ENCODE assay signal across 8 cellular contexts in genomic region chr12:53750812-53751335, GRCh38. TPM values are rescaled to one million over a fixed set of nuclear protein-coding genes. Genes with fewer than 3 reads are reported as not detected.
DNase-seq lines count a peak whose midpoint lies in the region; ATAC-seq and FAIRE-seq lines count a peak whose summit lies in the region.

No MANE protein-coding gene starts in this region.

- no peak overlapping the region for H3K27ac Mint-ChIP-seq in activated T-helper 17 cell treated with anti-CD3 and anti-CD28 coated beads, Interleukin-2, amount 50 U/mL, for 72 hours
- H3K27ac Mint-ChIP-seq in stimulated activated naive B cell treated with anti-CD40 and anti-IgM and Interleukin-4, amounts not matched to agents 10 μg/mL and 1 μg/mL and 100 μg/mL, for 72 hours, result no peak overlapping the region

- H3K4me1 ChIP-seq in iPS-15b (ENCODE audit: control insufficient read depth, insufficient read depth, low read length), result peaks cover 2% of the 10 kb centered on the region

- H3K36me3 Mint-ChIP-seq in activated T-helper 17 cell treated with anti-CD3 and anti-CD28 coated beads, Interleukin-2, amount 50 U/mL, for 72 hours (ENCODE audit: low read depth), result no peaks in the 10 kb centered on the region
- H3K36me3 Mint-ChIP-seq in stimulated activated naive B cell treated with anti-CD40 and anti-IgM and Interleukin-4, amounts not matched to agents 10 μg/mL and 1 μg/mL and 100 μg/mL, for 72 hours, result no peaks in the 10 kb centered on the region

- H3K36me3 ChIP-seq in iPS-15b (ENCODE audit: control insufficient read depth, insufficient read depth, low read length), result no peaks in the 10 kb centered on the region

- H3K4me3 ChIP-seq in iPS-15b (ENCODE audit: low read depth, low read length), result peak overlapping the region; percentile 51

- peak; percentile 70 for FAIRE-seq in GM18507 (lab: Jason Lieb, UNC)

- peaks cover under 1% of the 10 kb centered on the region for H3K27me3 Mint-ChIP-seq in activated T-helper 17 cell treated with anti-CD3 and anti-CD28 coated beads, Interleukin-2, amount 50 U/mL, for 72 hours
- H3K27me3 Mint-ChIP-seq in stimulated activated naive B cell treated with anti-CD40 and anti-IgM and Interleukin-4, amounts not matched to agents 10 μg/mL and 1 μg/mL and 100 μg/mL, for 72 hours, result peaks cover 6% of the 10 kb centered on the region in 2 donors

- H3K27me3 ChIP-seq in iPS-15b (ENCODE audit: control insufficient read depth, insufficient read depth, low read length), result peaks cover 99% of the 10 kb centered on the region

- H3K4me1 Mint-ChIP-seq in activated T-helper 17 cell treated with anti-CD3 and anti-CD28 coated beads, Interleukin-2, amount 50 U/mL, for 72 hours, result peaks cover 11% of the 10 kb centered on the region
- H3K4me1 Mint-ChIP-seq in stimulated activated naive B cell treated with anti-CD40 and anti-IgM and Interleukin-4, amounts not matched to agents 10 μg/mL and 1 μg/mL and 100 μg/mL, for 72 hours, result peaks cover 0 to 18% of the 10 kb centered on the region in 2 donors

- ATAC-seq in HG03354 (IDR thresholded peaks at IDR 0.05; ENCODE audit: poor library complexity, severe bottlenecking, unreplicated experiment) (peak; percentile 33), GM19395 (IDR thresholded peaks at IDR 0.05; ENCODE audit: unreplicated experiment) (no peak)
- ATAC-seq in activated T-helper 17 cell treated with anti-CD3 and anti-CD28 coated beads, Interleukin-2, amount 50 U/mL, for 72 hours (replicated peaks), result peak; percentile 26
- peak; percentile 67 to 72 for ATAC-seq in stimulated activated naive B cell treated with anti-CD40 and anti-IgM and Interleukin-4, amounts not matched to agents 10 μg/mL and 1 μg/mL and 100 μg/mL, for 72 hours (replicated peaks)

- H3K9ac ChIP-seq in iPS-15b (ENCODE audit: low read depth, low read length), result no peak overlapping the region

- H3K9me3 ChIP-seq in iPS-15b (ENCODE audit: control insufficient read depth, insufficient read depth, low read length), result no peaks in the 10 kb centered on the region

- no peak overlapping the region for H3K4me3 Mint-ChIP-seq in activated T-helper 17 cell treated with anti-CD3 and anti-CD28 coated beads, Interleukin-2, amount 50 U/mL, for 72 hours
- no peak overlapping the region for H3K4me3 Mint-ChIP-seq in stimulated activated naive B cell treated with anti-CD40 and anti-IgM and Interleukin-4, amounts not matched to agents 10 μg/mL and 1 μg/mL and 100 μg/mL, for 72 hours

- no peaks in the 10 kb centered on the region for H3K9me3 Mint-ChIP-seq in activated T-helper 17 cell treated with anti-CD3 and anti-CD28 coated beads, Interleukin-2, amount 50 U/mL, for 72 hours
- H3K9me3 Mint-ChIP-seq in stimulated activated naive B cell treated with anti-CD40 and anti-IgM and Interleukin-4, amounts not matched to agents 10 μg/mL and 1 μg/mL and 100 μg/mL, for 72 hours, result no peaks in the 10 kb centered on the region

- DNase-seq in GM18507 (ENCODE audit: extremely low spot score, insufficient read length, low read depth) (no peak), HuH-7 (ENCODE audit: low spot score) (no peak), LoVo (ENCODE audit: low spot score) (no peak)
- peak; percentile 66 for DNase-seq in stimulated activated naive B cell treated with anti-CD40 and anti-IgM and Interleukin-4, amounts not matched to agents 10 μg/mL and 1 μg/mL and 100 μg/mL, for 72 hours

RNA-seq across cellular contexts. Expression of gene CISTR, which starts 0.9 kb away (rescaled TPM):
- total RNA-seq in activated T-helper 17 cell treated with anti-CD3 and anti-CD28 coated beads, Interleukin-2, amount 50 U/mL, for 72 hours, result not detected

RNA-seq across cellular contexts. Expression of gene CALCOCO1, which starts 23.6 kb away (rescaled TPM):
- total RNA-seq in activated T-helper 17 cell treated with anti-CD3 and anti-CD28 coated beads, Interleukin-2, amount 50 U/mL, for 72 hours, result 100 to 1,000 TPM in 1 of 2 donors, 10 to 100 TPM in 1; 29.6 to 118 TPM
